Comparison of ENCODE assay signal across 8 cellular contexts in genomic region chr6:75204959-75205775, GRCh38. TPM values are rescaled to one million over a fixed set of nuclear protein-coding genes. Genes with fewer than 3 reads are reported as not detected.
DNase-seq lines count a peak whose midpoint lies in the region; ATAC-seq and TF ChIP-seq lines count a peak whose summit lies in the region.

No MANE protein-coding gene starts in this region.

- peaks cover 90% of the 10 kb centered on the region for H3K27me3 ChIP-seq in NT2/D1 (ENCODE audit: insufficient read depth, insufficient read length)

- H3K9me3 Mint-ChIP-seq in memory B cell (no peaks in the 10 kb centered on the region), type B pancreatic cell (no peaks in the 10 kb centered on the region)

- H3K4me3 ChIP-seq in NT2/D1 (ENCODE audit: insufficient read length, low read depth) (peak overlapping the region; percentile 57), coronary artery (peak overlapping the region; percentile 88)

- TF ChIP-seq CTCF in coronary artery (IDR thresholded peaks at IDR 0.05) (no peak), type B pancreatic cell (conservative IDR thresholded peaks at IDR 0.05) (no peak)

- H3K4me1 ChIP-seq in NT2/D1 (ENCODE audit: insufficient read depth, insufficient read length): no peaks in the 10 kb centered on the region

- H3K36me3 Mint-ChIP-seq in memory B cell (no peaks in the 10 kb centered on the region), type B pancreatic cell (no peaks in the 10 kb centered on the region)

- H3K27ac ChIP-seq in coronary artery: peak overlapping the region; percentile 83 to 91

- no peaks in the 10 kb centered on the region for H3K36me3 ChIP-seq in NT2/D1 (ENCODE audit: insufficient read depth, insufficient read length, low read length)

- H3K4me1 Mint-ChIP-seq in memory B cell (peaks cover 41% of the 10 kb centered on the region), type B pancreatic cell (ENCODE audit: unreplicated experiment) (peaks cover 48% of the 10 kb centered on the region)

- peak overlapping the region; percentile 73 for H3K4me3 Mint-ChIP-seq in memory B cell
- H3K4me3 Mint-ChIP-seq in type B pancreatic cell: peak overlapping the region; percentile 92

- H3K9ac ChIP-seq in NT2/D1 (ENCODE audit: insufficient read length, low read depth): peak overlapping the region; percentile 61

- H3K27ac Mint-ChIP-seq in memory B cell (no peak overlapping the region), type B pancreatic cell (peak overlapping the region; percentile 14)

- DNase-seq in ELR (ENCODE audit: low read depth): peak; percentile 91
- no peak for DNase-seq in NT2/D1 (ENCODE audit: low read depth, low spot score)
- peak; percentile 90 for DNase-seq in coronary artery (ENCODE audit: low spot score)
- DNase-seq in memory B cell (ENCODE audit: low spot score in 2 of 2): no peak
- no peak for DNase-seq in type B pancreatic cell (ENCODE audit: extremely low spot score, unreplicated experiment)
- DNase-seq in NOMO-1 treated with dmso at 0.1 percent for 144 hours (lab: John Stamatoyannopoulos, UW; ENCODE audit: unreplicated experiment): no peak

- H3K27me3 Mint-ChIP-seq in memory B cell: peaks cover 35% of the 10 kb centered on the region
- peaks cover 90% of the 10 kb centered on the region for H3K27me3 Mint-ChIP-seq in type B pancreatic cell

- no peaks in the 10 kb centered on the region for H3K9me3 ChIP-seq in NT2/D1 (ENCODE audit: insufficient read depth, low read length)

- ATAC-seq in memory B cell (ENCODE audit: low read depth) (no peak), HG03135 (IDR thresholded peaks at IDR 0.05; ENCODE audit: unreplicated experiment) (no peak), HG03025 (IDR thresholded peaks at IDR 0.05; ENCODE audit: low FRiP score, unreplicated experiment) (no peak)

RNA-seq across cellular contexts. Expression of gene COL12A1, which starts 0.7 kb away (rescaled TPM):
- total RNA-seq in type B pancreatic cell (ENCODE audit: low replicate concordance): 6.9 and 21.5 TPM in 2 replicates

RNA-seq across cellular contexts. Expression of gene COX7A2, which starts 38.4 kb away (rescaled TPM):
- total RNA-seq in type B pancreatic cell (ENCODE audit: low replicate concordance): 370 and 456 TPM in 2 replicates

Comparison
In these comparisons a context has a peak if more than half of its experiments do, and no peak if none do; other contexts are left out.
1. DNase-seq: peak in ELR (single experiment) and coronary artery (single experiment); none in NT2/D1 (single experiment), memory B cell (0 of 2), type B pancreatic cell (single experiment) and NOMO-1 treated with dmso at 0.1 percent for 144 hours (single experiment).